8 cellular contexts compared by ENCODE assay signal in the genomic region with DNA sequence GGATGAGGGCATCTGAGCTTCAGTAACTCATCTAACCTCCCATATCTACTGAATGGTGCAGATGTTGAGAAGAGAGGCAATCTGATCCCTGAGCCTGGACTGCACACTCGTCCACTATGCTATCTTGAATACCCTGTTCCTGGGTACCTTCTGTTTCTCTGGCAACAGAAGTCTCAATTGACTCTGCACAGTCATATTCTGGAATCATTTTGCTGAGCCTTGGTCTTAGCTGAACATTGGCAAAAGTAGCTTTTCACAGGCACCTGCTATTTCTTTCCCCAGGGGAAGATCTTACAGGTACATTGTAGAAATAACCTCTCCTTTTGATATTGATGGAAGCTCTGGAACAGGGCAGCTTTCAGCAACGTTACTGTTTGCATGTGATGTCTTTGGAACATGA.
"Had no signal": no experiment of that assay in that cellular context is flagged by ENCODE, and none has a peak within 500 bp of the region (broad histone marks: within the 10 kb centered on the region; RNA-seq: fewer than 3 reads in every experiment).

No MANE protein-coding gene starts in this region.

- ATAC-seq: HepG2, K562 had no signal

- H3K27me3 Mint-ChIP-seq: IgD-negative memory B cell had no signal

- H3K4me1 Mint-ChIP-seq: IgD-negative memory B cell had no signal

- FAIRE-seq: HepG2, HTR-8/SVneo, K562 had no signal

- H3K27ac ChIP-seq: HL-60 had no signal

- H3K4me3 ChIP-seq: K562 had no signal

- H3K27ac Mint-ChIP-seq: IgD-negative memory B cell had no signal

- H3K4me3 Mint-ChIP-seq: IgD-negative memory B cell had no signal

- DNase-seq: IMR-90, KBM-7, KG1 had no signal

- H3K36me3 Mint-ChIP-seq: IgD-negative memory B cell had no signal
